ENCODE assay signal across 8 cellular contexts in the genomic region with DNA sequence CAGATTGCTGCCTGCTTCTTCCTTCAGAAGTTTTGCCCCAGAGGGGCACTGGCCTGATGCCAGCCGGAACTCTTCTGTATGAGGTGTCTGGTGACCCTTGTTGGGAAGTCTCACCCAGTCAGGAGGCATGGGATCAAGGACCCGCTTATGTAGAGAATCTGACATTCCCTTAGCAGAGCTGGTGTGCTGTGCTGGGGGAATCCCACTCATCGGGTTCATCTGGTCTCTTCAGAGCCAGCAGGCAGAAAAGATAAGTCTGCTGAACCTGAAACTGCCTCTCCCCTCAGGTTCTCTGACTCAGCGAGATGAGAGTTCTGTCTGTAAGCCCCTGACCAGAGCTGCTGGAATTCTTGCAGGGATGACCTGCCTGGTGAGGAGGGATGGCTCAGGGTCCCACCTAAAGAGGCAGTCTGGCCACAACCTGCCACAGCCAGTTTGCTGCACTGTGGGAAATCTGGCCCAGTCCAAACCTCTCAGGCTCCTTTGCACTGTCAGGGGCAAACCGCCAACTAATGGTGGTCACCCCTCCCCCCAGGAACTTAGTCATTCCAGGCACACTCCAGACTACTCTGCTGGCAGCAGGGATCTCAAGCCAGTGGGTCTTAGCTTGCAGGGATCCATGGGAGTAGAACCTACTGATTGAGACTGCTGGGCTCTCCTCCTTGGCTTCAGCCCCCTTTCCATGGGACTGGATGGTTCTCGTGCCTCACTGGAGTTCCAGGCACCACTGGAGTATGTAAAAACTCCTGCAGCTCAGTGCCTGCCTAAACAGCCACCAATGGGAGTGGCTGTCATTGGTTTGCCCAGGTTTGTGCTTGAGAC. TPM values are rescaled to one million over a fixed set of nuclear protein-coding genes. Genes with fewer than 3 reads are reported as not detected.
DNase-seq lines count a peak whose midpoint lies in the region; ATAC-seq and TF ChIP-seq lines count a peak whose summit lies in the region.

No MANE protein-coding gene starts in this region.

- H3K36me3 ChIP-seq in SJSA1, result 0 out of 2 replicates have a peak, but pooled peaks cover 8% of the 10 kb centered on the region

- peaks cover 25% of the 10 kb centered on the region for H3K4me1 ChIP-seq in SJSA1 (replicated peaks)

- peaks cover 82% of the 10 kb centered on the region for H3K4me1 Mint-ChIP-seq in stimulated activated naive CD8-positive, alpha-beta T cell treated with anti-CD3 and anti-CD28 coated beads, Interleukin-15, Interleukin-2, amounts not matched to agents 100 ng/mL and 50 ng/mL, for 24 hours (ENCODE audit: low read depth)

- DNase-seq in GM13976 (ENCODE audit: low spot score), result peak; percentile 30
- DNase-seq in SJSA1 (ENCODE audit: low read depth in 1 of 2, low spot score in 2 of 2), result peak; percentile 90
- DNase-seq in astrocyte of the spinal cord (ENCODE audit: low read depth, low spot score), result peak; percentile 96
- peak; percentile 10 for DNase-seq in left kidney (ENCODE audit: low read depth, low spot score)
- no peak for DNase-seq in NCI-H2107 treated with DMSO at 0.1 percent for 48 hours (lab: John Stamatoyannopoulos, UW; ENCODE audit: unreplicated experiment)
- DNase-seq in HT-29 (ENCODE audit: low spot score), result no peak

- H3K27me3 ChIP-seq in SJSA1 (replicated peaks), result no peaks in the 10 kb centered on the region

- H3K9me3 ChIP-seq in SJSA1 (replicated peaks), result no peaks in the 10 kb centered on the region

- in situ Hi-C loops in GM13976 (cut with MboI; ENCODE audit: low sequenced_read_pairs, unreplicated experiment), result loop anchor here (5.0 kb wide), 1 partner anchor 59 kb away; the partner anchor contains the start of gene CLECL1
- in situ Hi-C loops in astrocyte of the spinal cord (cut with HindIII; ENCODE audit: low sequenced_read_pairs), result no loop called here

- peak; percentile 37 for ATAC-seq in HG02885 (IDR thresholded peaks at IDR 0.05; ENCODE audit: poor library complexity, unreplicated experiment)

- H3K9me3 Mint-ChIP-seq in stimulated activated naive CD8-positive, alpha-beta T cell treated with anti-CD3 and anti-CD28 coated beads, Interleukin-15, Interleukin-2, amounts not matched to agents 100 ng/mL and 50 ng/mL, for 24 hours, result no peaks in the 10 kb centered on the region

- no peak for TF ChIP-seq CTCF in GM13976 (IDR thresholded peaks at IDR 0.05; ENCODE audit: borderline replicate concordance, control extremely low read depth, extremely low read depth, insufficient read depth, missing control alignments)
- TF ChIP-seq CTCF in astrocyte of the spinal cord (IDR thresholded peaks at IDR 0.05; ENCODE audit: low read depth, low read length), result no peak

- H3K27me3 Mint-ChIP-seq in stimulated activated naive CD8-positive, alpha-beta T cell treated with anti-CD3 and anti-CD28 coated beads, Interleukin-15, Interleukin-2, amounts not matched to agents 100 ng/mL and 50 ng/mL, for 24 hours, result peaks cover 4% of the 10 kb centered on the region

- H3K36me3 Mint-ChIP-seq in stimulated activated naive CD8-positive, alpha-beta T cell treated with anti-CD3 and anti-CD28 coated beads, Interleukin-15, Interleukin-2, amounts not matched to agents 100 ng/mL and 50 ng/mL, for 24 hours (ENCODE audit: low read depth), result peaks cover 95% of the 10 kb centered on the region

- peak overlapping the region; percentile 58 for H3K27ac ChIP-seq in SJSA1

- peak overlapping the region; percentile 100 for H3K27ac Mint-ChIP-seq in stimulated activated naive CD8-positive, alpha-beta T cell treated with anti-CD3 and anti-CD28 coated beads, Interleukin-15, Interleukin-2, amounts not matched to agents 100 ng/mL and 50 ng/mL, for 24 hours

- H3K4me3 ChIP-seq in SJSA1, result no peak overlapping the region
- H3K4me3 ChIP-seq in astrocyte of the spinal cord (ENCODE audit: low read depth, low read length), result no peak overlapping the region

- peak overlapping the region; percentile 100 for H3K4me3 Mint-ChIP-seq in stimulated activated naive CD8-positive, alpha-beta T cell treated with anti-CD3 and anti-CD28 coated beads, Interleukin-15, Interleukin-2, amounts not matched to agents 100 ng/mL and 50 ng/mL, for 24 hours

RNA-seq across cellular contexts. Expression of gene CLEC2D, which starts 4.1 kb away (rescaled TPM):
- 3.4 and 6.9 TPM in 2 replicates for total RNA-seq in SJSA1 (2014; rRNA removed; shearing (Covaris generic))
- 0.03 and 0.37 TPM in 2 replicates for total RNA-seq in HT-29 (2014; rRNA removed; shearing (Covaris generic))

RNA-seq across cellular contexts. Expression of gene CLECL1, which starts 59.3 kb away (rescaled TPM):
- not detected in 2 replicates for total RNA-seq in SJSA1 (2014; rRNA removed; shearing (Covaris generic))
- not detected in 2 replicates for total RNA-seq in HT-29 (2014; rRNA removed; shearing (Covaris generic))

Comparison
In these comparisons a context has a peak if more than half of its experiments do, and no peak if none do; other contexts are left out.
1. DNase-seq: peak in GM13976 (single experiment), SJSA1 (2 of 2), astrocyte of the spinal cord (single experiment) and left kidney (single experiment); none in NCI-H2107 treated with DMSO at 0.1 percent for 48 hours (single experiment) and HT-29 (single experiment).